28 cellular contexts compared by ENCODE assay signal in genomic region chrX:68358679-68359078, GRCh38.
"Had no signal": no experiment of that assay in that cellular context is flagged by ENCODE, and none has a peak within 500 bp of the region (broad histone marks: within the 10 kb centered on the region; RNA-seq: fewer than 3 reads in every experiment).

No MANE protein-coding gene starts in this region.

- H3K36me3 Mint-ChIP-seq: mesothelial cell of epicardium; naive B cell; natural killer cell; neural progenitor cell; stimulated activated memory B cell treated with anti-CD40 and anti-IgM and Interleukin-4, amounts not matched to agents 10 μg/mL and 1 μg/mL and 100 μg/mL, for 72 hours; type B pancreatic cell had no signal

- H3K4me1 ChIP-seq: left lung, neural progenitor cell, parathyroid adenoma, psoas muscle, right lobe of liver, uterus had no signal

- H3K36me3 ChIP-seq: left lung, neural progenitor cell, neutrophil, right lobe of liver, tibial nerve, uterus had no signal

- ATAC-seq: left colon; left lung; natural killer cell; psoas muscle; right lobe of liver; stimulated activated memory B cell treated with anti-CD40 and anti-IgM and Interleukin-4, amounts not matched to agents 10 μg/mL and 1 μg/mL and 100 μg/mL, for 72 hours; stimulated activated naive CD8-positive, alpha-beta T cell treated with anti-CD3 and anti-CD28 coated beads, Interleukin-15, amount 100 ng/mL, for 72 hours had no signal

- H3K27ac ChIP-seq: left lung, neural progenitor cell, neutrophil, parathyroid adenoma, psoas muscle, right lobe of liver, tibial nerve, uterus had no signal

- H3K9me3 Mint-ChIP-seq: naive B cell; natural killer cell; neural progenitor cell; stimulated activated memory B cell treated with anti-CD40 and anti-IgM and Interleukin-4, amounts not matched to agents 10 μg/mL and 1 μg/mL and 100 μg/mL, for 72 hours; stimulated activated naive CD8-positive, alpha-beta T cell treated with anti-CD3 and anti-CD28 coated beads, Interleukin-15, amount 100 ng/mL, for 72 hours; type B pancreatic cell had no signal

- H3K4me3 ChIP-seq: left lung, lung, neural progenitor cell, psoas muscle, right lobe of liver, smooth muscle cell, tibial nerve, uterus had no signal

- H3K27me3 ChIP-seq: left lung, neural progenitor cell, neutrophil, right lobe of liver, tibial nerve, uterus had no signal

- H3K4me1 Mint-ChIP-seq: naive B cell; natural killer cell; nephron progenitor cell; neural progenitor cell; stimulated activated memory B cell treated with anti-CD40 and anti-IgM and Interleukin-4, amounts not matched to agents 10 μg/mL and 1 μg/mL and 100 μg/mL, for 72 hours; stimulated activated naive CD8-positive, alpha-beta T cell treated with anti-CD3 and anti-CD28 coated beads, Interleukin-15, amount 100 ng/mL, for 72 hours had no signal

- H3K27ac Mint-ChIP-seq: mesothelial cell of epicardium; naive B cell; natural killer cell; nephron progenitor cell; neural progenitor cell; stimulated activated memory B cell treated with anti-CD40 and anti-IgM and Interleukin-4, amounts not matched to agents 10 μg/mL and 1 μg/mL and 100 μg/mL, for 72 hours; stimulated activated naive CD8-positive, alpha-beta T cell treated with anti-CD3 and anti-CD28 coated beads, Interleukin-15, amount 100 ng/mL, for 72 hours; type B pancreatic cell had no signal

- DNase-seq: hippocampal formation; kidney; left colon; left lung; mesendoderm; naive B cell; natural killer cell; nephron progenitor cell; occipital lobe; psoas muscle; right lobe of liver; stimulated activated CD4-positive, alpha-beta T cell treated with anti-CD3 and anti-CD28 coated beads, Interleukin-1b, Interleukin-23, amount 100 ng/mL, for 48 hours; stimulated activated CD4-positive, alpha-beta T cell treated with anti-CD3 and anti-CD28 coated beads, Interleukin-2, amount 100 ng/mL, for 48 hours; stimulated activated CD4-positive, alpha-beta T cell treated with anti-CD3 and anti-CD28 coated beads, Interleukin-4, amount 100 ng/mL, for 4 hours; stimulated activated CD8-positive, alpha-beta memory T cell treated with anti-CD3 and anti-CD28 coated beads, Interleukin-4, amount 100 ng/mL, for 48 hours; stimulated activated naive CD4-positive, alpha-beta T cell treated with Interleukin-2 at 50 U/mL for 16 hours; stimulated activated naive CD8-positive, alpha-beta T cell treated with anti-CD3 and anti-CD28 coated beads, Interleukin-15, amount 100 ng/mL, for 72 hours; substantia nigra; uterus had no signal

- H3K9me3 ChIP-seq: left lung, neutrophil, psoas muscle, right lobe of liver, tibial nerve, uterus had no signal

- H3K4me3 Mint-ChIP-seq: mesothelial cell of epicardium; naive B cell; natural killer cell; nephron progenitor cell; neural progenitor cell; stimulated activated memory B cell treated with anti-CD40 and anti-IgM and Interleukin-4, amounts not matched to agents 10 μg/mL and 1 μg/mL and 100 μg/mL, for 72 hours; stimulated activated naive CD8-positive, alpha-beta T cell treated with anti-CD3 and anti-CD28 coated beads, Interleukin-15, amount 100 ng/mL, for 72 hours; type B pancreatic cell had no signal

- H3K27me3 Mint-ChIP-seq: naive B cell; stimulated activated memory B cell treated with anti-CD40 and anti-IgM and Interleukin-4, amounts not matched to agents 10 μg/mL and 1 μg/mL and 100 μg/mL, for 72 hours; stimulated activated naive CD8-positive, alpha-beta T cell treated with anti-CD3 and anti-CD28 coated beads, Interleukin-15, amount 100 ng/mL, for 72 hours; type B pancreatic cell had no signal
